ENCODE assay signal across 9 cellular contexts in genomic region chr3:194689493-194689901, GRCh38. TPM values are rescaled to one million over a fixed set of nuclear protein-coding genes. Genes with fewer than 3 reads are reported as not detected.
DNase-seq lines count a peak whose midpoint lies in the region; ATAC-seq, FAIRE-seq and TF ChIP-seq lines count a peak whose summit lies in the region.
"Had no signal": no experiment of that assay in that cellular context is flagged by ENCODE, and none has a peak within 500 bp of the region (broad histone marks: within the 10 kb centered on the region; RNA-seq: fewer than 3 reads in every experiment).

No MANE protein-coding gene starts in this region.

- peaks cover 23% of the 10 kb centered on the region for H3K4me1 Mint-ChIP-seq in astrocyte (ENCODE audit: low read depth, unreplicated experiment)

- peak overlapping the region; percentile 97 for H3K4me2 ChIP-seq in astrocyte (ENCODE audit: low read length)

- H3K9me3 Mint-ChIP-seq in astrocyte (ENCODE audit: unreplicated experiment): no peaks in the 10 kb centered on the region

- H2AFZ ChIP-seq in astrocyte (ENCODE audit: low read depth, low read length): no peak overlapping the region

- no peak for FAIRE-seq in astrocyte (lab: Jason Lieb, UNC)

- no peaks in the 10 kb centered on the region for H3K36me3 ChIP-seq in astrocyte (ENCODE audit: insufficient read depth, low read length)
- H3K36me3 ChIP-seq in muscle layer of duodenum (ENCODE audit: control insufficient read depth in 1 of 2, insufficient read depth in 2 of 2, low read length in 2 of 2): no peaks in the 10 kb centered on the region

- H3K27me3 Mint-ChIP-seq in astrocyte (ENCODE audit: low read depth, unreplicated experiment): peaks cover 13% of the 10 kb centered on the region

- peaks cover 34% of the 10 kb centered on the region for H3K79me2 ChIP-seq in astrocyte (ENCODE audit: insufficient read depth, low read length)

- H4K20me1 ChIP-seq in astrocyte (ENCODE audit: insufficient read depth, low read length): peaks cover 41% of the 10 kb centered on the region

- TF ChIP-seq CTCF in AG10803 (conservative IDR thresholded peaks at IDR 0.05; ENCODE audit: low read length): no peak
- no peak for TF ChIP-seq CTCF in astrocyte (IDR thresholded peaks at IDR 0.05; ENCODE audit: insufficient read depth, low read depth, low read length)

- peak overlapping the region; percentile 58 for H3K4me3 Mint-ChIP-seq in astrocyte (ENCODE audit: unreplicated experiment)

- peak; percentile 85 for DNase-seq in AG10803 (ENCODE audit: low read depth)
- DNase-seq in H4 (ENCODE audit: low spot score): peak; percentile 74
- no peak for DNase-seq in astrocyte (ENCODE audit: low read depth)
- DNase-seq in stimulated activated naive CD4-positive, alpha-beta T cell treated with Interleukin-2 at 50 U/mL for 16 hours (lab: John Stamatoyannopoulos, UW): no peak
- DNase-seq in NCI-H345 treated with DMSO at 0.1 percent for 48 hours (lab: John Stamatoyannopoulos, UW; ENCODE audit: unreplicated experiment): no peak
- DNase-seq: body of pancreas had no signal

- H3K27ac Mint-ChIP-seq in astrocyte (ENCODE audit: unreplicated experiment): no peak overlapping the region

- H3K36me3 Mint-ChIP-seq in astrocyte (ENCODE audit: low read depth, unreplicated experiment): no peaks in the 10 kb centered on the region

- H3K4me3 ChIP-seq in AG10803 (ENCODE audit: low read length) (peak overlapping the region; percentile 45), astrocyte (ENCODE audit: insufficient read depth, low read depth, low read length) (peak overlapping the region; percentile 82), muscle layer of duodenum (ENCODE audit: low read depth in 1 of 2, low read length in 2 of 2) (peak overlapping the region; percentile 20 to 79)
- H3K4me3 ChIP-seq: body of pancreas had no signal

- peak overlapping the region; percentile 83 for H3K9ac ChIP-seq in astrocyte (ENCODE audit: low read length)

- ATAC-seq in GM18498 (IDR thresholded peaks at IDR 0.05; ENCODE audit: unreplicated experiment): no peak
- no peak for ATAC-seq in HG03432 (IDR thresholded peaks at IDR 0.05; ENCODE audit: unreplicated experiment)
- ATAC-seq: body of pancreas had no signal

- no peaks in the 10 kb centered on the region for H3K9me3 ChIP-seq in astrocyte (ENCODE audit: insufficient read depth, low read depth, low read length)
- H3K9me3 ChIP-seq in muscle layer of duodenum (ENCODE audit: control insufficient read depth in 1 of 2, low read length in 2 of 2): no peaks in the 10 kb centered on the region
- H3K9me3 ChIP-seq: body of pancreas had no signal

- peaks cover 42% of the 10 kb centered on the region for H3K4me1 ChIP-seq in astrocyte (ENCODE audit: insufficient read depth, low read length)
- H3K4me1 ChIP-seq in muscle layer of duodenum (ENCODE audit: control insufficient read depth in 1 of 2, insufficient read depth in 2 of 2, low read length in 2 of 2): peaks cover 4 to 19% of the 10 kb centered on the region in 2 donors

- H3K27ac ChIP-seq in astrocyte (ENCODE audit: low read depth, low read length): no peak overlapping the region
- peak overlapping the region; percentile 1 for H3K27ac ChIP-seq in muscle layer of duodenum (ENCODE audit: low read length)
- H3K27ac ChIP-seq: body of pancreas had no signal

- H3K27me3 ChIP-seq in astrocyte (ENCODE audit: insufficient read depth, low read length): no peaks in the 10 kb centered on the region
- no peaks in the 10 kb centered on the region for H3K27me3 ChIP-seq in muscle layer of duodenum (ENCODE audit: low read depth, low read length)

RNA-seq across cellular contexts. Expression of gene FAM43A, which starts 3.8 kb away (rescaled TPM):
- total RNA-seq in H4 (2014; rRNA removed; shearing (Covaris generic)): 4.0 and 4.6 TPM in 2 replicates
- 6.0 and 7.6 TPM in 2 replicates for total RNA-seq in astrocyte

RNA-seq across cellular contexts. Expression of gene LSG1, which starts 17.5 kb away (rescaled TPM):
- total RNA-seq in H4 (2014; rRNA removed; shearing (Covaris generic)): 43.5 and 51.6 TPM in 2 replicates
- total RNA-seq in astrocyte: 32.3 and 38.4 TPM in 2 replicates

RNA-seq across cellular contexts. Expression of gene TMEM44, which starts 56.3 kb away (rescaled TPM):
- 6.6 and 8.4 TPM in 2 replicates for total RNA-seq in H4 (2014; rRNA removed; shearing (Covaris generic))
- total RNA-seq in astrocyte: 9.8 and 10.5 TPM in 2 replicates

Comparison
In these comparisons a context has a peak if more than half of its experiments do, and no peak if none do; other contexts are left out.
1. DNase-seq: peak in AG10803 (single experiment) and H4 (single experiment); none in astrocyte (single experiment), stimulated activated naive CD4-positive, alpha-beta T cell treated with Interleukin-2 at 50 U/mL for 16 hours (single experiment) and NCI-H345 treated with DMSO at 0.1 percent for 48 hours (single experiment).
2. Peak in every context shown above with its lines, with median percentiles within 50 percentile points of each other: H3K4me3 ChIP-seq.